Comparison of ENCODE assay signal across 25 cellular contexts in the genomic region with DNA sequence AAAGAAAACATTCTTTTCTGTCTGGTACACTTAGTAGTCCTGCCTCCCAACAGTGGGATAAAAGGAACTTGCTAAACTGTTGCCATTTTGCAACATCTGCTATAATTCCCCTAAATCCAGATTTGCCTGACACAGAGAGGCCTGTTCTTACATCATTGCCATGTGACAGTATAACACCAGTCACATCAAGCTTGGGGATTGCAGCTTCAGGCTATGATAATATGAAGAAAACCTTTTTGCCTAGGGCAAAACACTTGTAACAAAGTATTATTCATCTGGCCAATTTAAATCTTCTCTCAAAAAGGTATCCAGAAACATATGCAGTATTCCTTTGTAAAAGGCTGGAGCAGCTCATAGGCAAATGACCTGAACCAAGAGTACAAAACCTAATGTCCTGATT.
DNase-seq lines count a peak whose midpoint lies in the region; TF ChIP-seq lines count a peak whose summit lies in the region.
"Had no signal": no experiment of that assay in that cellular context is flagged by ENCODE, and none has a peak within 500 bp of the region (broad histone marks: within the 10 kb centered on the region; RNA-seq: fewer than 3 reads in every experiment).

No MANE protein-coding gene starts in this region.

- H3K27me3 ChIP-seq in WERI-Rb-1 (ENCODE audit: insufficient read depth, low read depth, severe bottlenecking) (no peaks in the 10 kb centered on the region), brain microvascular endothelial cell (replicated peaks) (no peaks in the 10 kb centered on the region)
- H3K27me3 ChIP-seq: pancreas had no signal

- in situ Hi-C loops in brain microvascular endothelial cell (cut with HindIII; ENCODE audit: low pct_ligation_motif_present, low sequenced_read_pairs) = no loop called here

- peak; percentile 5 for DNase-seq in DMS 273 (lab: John Stamatoyannopoulos, UW; ENCODE audit: unreplicated experiment)
- DNase-seq in DMS 273 treated with DMSO at 0.1 percent for 48 hours (lab: John Stamatoyannopoulos, UW) = no peak
- DNase-seq in NCI-H82 (lab: John Stamatoyannopoulos, UW) = peak; percentile 100
- peak; percentile 55 for DNase-seq in WERI-Rb-1
- DNase-seq in NCI-H1092 treated with DMSO at 0.1 percent for 48 hours (lab: John Stamatoyannopoulos, UW) = no peak
- no peak for DNase-seq in brain microvascular endothelial cell
- DNase-seq in stimulated activated CD4-positive, alpha-beta T cell treated with anti-CD3 and anti-CD28 coated beads, Interleukin-1b, Interleukin-23, amount 100 ng/mL, for 48 hours = no peak
- no peak for DNase-seq in cerebellar nuclear complex (lab: John Stamatoyannopoulos, UW)
- DNase-seq: activated B cell treated with CpG ODN at 0.5 μM for 24 hours; activated CD4-positive, alpha-beta T cell treated with anti-CD3 and anti-CD28 coated beads, Interleukin-2, amount 50 U/mL, for 48 hours; activated CD8-positive, alpha-beta memory T cell treated with anti-CD3 and anti-CD28 coated beads, Interleukin-2, amount 50 U/mL, for 4 hours; CD4-positive, alpha-beta T cell; DMS79 treated with DMSO at 0.1 percent for 48 hours; dorsolateral prefrontal cortex; GOT3; kidney; mucosa of descending colon; NCI-H1105 treated with DMSO at 0.1 percent for 48 hours; NCI-H2029 treated with DMSO at 0.1 percent for 48 hours; pancreas; right lobe of liver; stimulated activated naive CD8-positive, alpha-beta T cell treated with anti-CD3 and anti-CD28 coated beads, Interleukin-15, Interleukin-2, amounts not matched to agents 100 U/mL and 50 U/mL, for 24 hours; T-helper 9 cell had no signal

- H3K27ac ChIP-seq in WERI-Rb-1 = peak overlapping the region; percentile 72
- H3K27ac ChIP-seq in brain microvascular endothelial cell = no peak overlapping the region
- H3K27ac ChIP-seq: 22Rv1, dorsolateral prefrontal cortex, pancreas, right lobe of liver, thoracic aorta had no signal

- H3K4me3 ChIP-seq in WERI-Rb-1 (ENCODE audit: low read depth, low read length) (no peak overlapping the region), brain microvascular endothelial cell (ENCODE audit: low read depth, low read length) (no peak overlapping the region)
- H3K4me3 ChIP-seq: dorsolateral prefrontal cortex, mucosa of descending colon, pancreas, right lobe of liver, thoracic aorta had no signal

- H3K36me3 ChIP-seq in WERI-Rb-1 (peaks cover 10% of the 10 kb centered on the region), brain microvascular endothelial cell (replicated peaks) (no peaks in the 10 kb centered on the region)
- H3K36me3 ChIP-seq: pancreas, right lobe of liver, thoracic aorta had no signal

- no peaks in the 10 kb centered on the region for H3K9me3 ChIP-seq in WERI-Rb-1 (ENCODE audit: severe bottlenecking)
- H3K9me3 ChIP-seq: mucosa of descending colon, pancreas, right lobe of liver, thoracic aorta had no signal

- no peak for TF ChIP-seq CTCF in WERI-Rb-1 (IDR thresholded peaks at IDR 0.05; ENCODE audit: low read depth, low read length)
- no peak for TF ChIP-seq CTCF in brain microvascular endothelial cell (IDR thresholded peaks at IDR 0.05; ENCODE audit: low read depth, low read length, missing control alignments)

Comparison
In these comparisons a context has a peak if more than half of its experiments do, and no peak if none do; other contexts are left out.
1. DNase-seq: peak in DMS 273 (single experiment), NCI-H82 (single experiment) and WERI-Rb-1 (single experiment); none in DMS 273 treated with DMSO at 0.1 percent for 48 hours (single experiment), NCI-H1092 treated with DMSO at 0.1 percent for 48 hours (single experiment), brain microvascular endothelial cell (single experiment), stimulated activated CD4-positive, alpha-beta T cell treated with anti-CD3 and anti-CD28 coated beads, Interleukin-1b, Interleukin-23, amount 100 ng/mL, for 48 hours (single experiment) and cerebellar nuclear complex (0 of 2).